In the genomic region with DNA sequence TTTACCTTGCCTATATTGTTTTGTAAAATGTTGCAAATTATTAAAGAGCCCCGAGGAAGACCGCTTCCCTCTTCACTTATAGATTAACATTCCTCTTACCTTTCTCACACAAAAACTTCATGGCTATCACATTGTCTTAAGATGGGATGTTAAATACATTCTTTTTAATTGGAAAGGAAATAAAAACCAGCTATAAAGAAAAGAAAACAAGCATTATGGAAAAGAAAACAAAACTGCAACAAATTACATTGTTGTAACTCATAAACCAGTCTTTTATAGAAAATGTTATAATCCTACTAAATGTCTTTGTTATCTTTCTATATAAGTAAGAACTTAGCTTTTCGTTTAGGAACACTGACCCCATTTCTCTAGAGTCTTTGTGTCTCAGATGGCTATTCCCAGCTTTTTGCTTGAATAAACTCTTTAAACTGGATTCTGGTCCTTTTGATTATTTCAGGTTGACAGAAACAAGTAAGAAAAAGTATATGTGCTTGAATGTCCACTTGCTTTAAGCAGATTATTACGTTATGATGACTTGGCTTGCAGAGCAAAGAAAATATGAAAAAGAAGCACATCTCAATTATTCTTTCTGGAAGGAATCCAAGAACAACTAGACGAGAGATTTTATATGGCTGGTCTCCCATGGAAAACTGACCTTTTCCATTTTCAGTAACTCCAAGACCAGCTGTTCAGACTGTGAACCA, we compare ENCODE assay signal across 19 cellular contexts.
DNase-seq lines count a peak whose midpoint lies in the region; ATAC-seq and TF ChIP-seq lines count a peak whose summit lies in the region.
"Had no signal": no experiment of that assay in that cellular context is flagged by ENCODE, and none has a peak within 500 bp of the region (broad histone marks: within the 10 kb centered on the region; RNA-seq: fewer than 3 reads in every experiment).

No MANE protein-coding gene starts in this region.

- H3K27ac Mint-ChIP-seq in mesothelial cell of epicardium: peak overlapping the region; percentile 74
- no peak overlapping the region for H3K27ac Mint-ChIP-seq in naive thymus-derived CD4-positive, alpha-beta T cell
- H3K27ac Mint-ChIP-seq: activated T-helper 2 cell treated with anti-CD3 and anti-CD28 coated beads, Interferon-gamma antibody, Interleukin-2, Interleukin-4, amounts not matched to agents 10 μg/mL and 5 μg/mL and 100 μg/mL, durations not matched to agents 14 hours and 24 hours and 36 hours; CD4-positive, alpha-beta memory T cell had no signal

- H3K27ac ChIP-seq in naive thymus-derived CD4-positive, alpha-beta T cell (ENCODE audit: low read depth, low read length): no peak overlapping the region
- H3K27ac ChIP-seq: stomach, upper lobe of left lung had no signal

- no peaks in the 10 kb centered on the region for H3K27me3 Mint-ChIP-seq in mesothelial cell of epicardium (ENCODE audit: low read depth)
- H3K27me3 Mint-ChIP-seq in naive thymus-derived CD4-positive, alpha-beta T cell: peaks cover 2 to 6% (median 5%) of the 10 kb centered on the region in 5 donors

- no peak overlapping the region for H3K4me3 ChIP-seq in cardiac fibroblast (replicated peaks in 1 of 2; ENCODE audit: low read depth in 2 of 2, low read length in 2 of 2)
- no peak overlapping the region for H3K4me3 ChIP-seq in naive thymus-derived CD4-positive, alpha-beta T cell (ENCODE audit: low read length)
- H3K4me3 ChIP-seq: stomach, upper lobe of left lung had no signal

- peak overlapping the region; percentile 22 for H3K4me3 Mint-ChIP-seq in mesothelial cell of epicardium
- no peak overlapping the region for H3K4me3 Mint-ChIP-seq in naive thymus-derived CD4-positive, alpha-beta T cell
- H3K4me3 Mint-ChIP-seq: CD4-positive, alpha-beta memory T cell; central memory CD8-positive, alpha-beta T cell had no signal

- no peak for ATAC-seq in HG03159 (IDR thresholded peaks at IDR 0.05; ENCODE audit: unreplicated experiment)
- ATAC-seq in naive thymus-derived CD4-positive, alpha-beta T cell: no peak
- ATAC-seq in HG03196 (IDR thresholded peaks at IDR 0.05; ENCODE audit: unreplicated experiment): no peak
- ATAC-seq: HepG2, PC-3 had no signal

- no peaks in the 10 kb centered on the region for H3K4me1 ChIP-seq in naive thymus-derived CD4-positive, alpha-beta T cell (ENCODE audit: control insufficient read depth in 2 of 2, insufficient read depth in 2 of 2, low read length in 2 of 2)
- H3K4me1 ChIP-seq: stomach, upper lobe of left lung had no signal

- DNase-seq in HEK293T (ENCODE audit: extremely low spot score): peak; percentile 36
- peak; percentile 20 for DNase-seq in NCI-H69 (lab: John Stamatoyannopoulos, UW)
- peak; percentile 29 to 58 for DNase-seq in cardiac fibroblast (ENCODE audit: low read depth in 2 of 2)
- no peak for DNase-seq in mesothelial cell of epicardium (ENCODE audit: low spot score in 2 of 2, unreplicated experiment in 2 of 2)
- DNase-seq in naive thymus-derived CD4-positive, alpha-beta T cell: no peak
- no peak for DNase-seq in ureter (ENCODE audit: low spot score)
- DNase-seq: CD4-positive, alpha-beta memory T cell; DMS79; effector memory CD4-positive, alpha-beta T cell; MM.1S; NCI-H2029 treated with DMSO at 0.1 percent for 48 hours; PC-3; stomach; upper lobe of left lung had no signal

- POLR2A ChIA-PET in HEK293T (lab: Yijun Ruan, JAX): interaction anchor here (1.0 kb wide), 1 partner anchor 9 kb away, joined by 3 read pairs; no protein-coding TSS in a partner anchor
- POLR2A ChIA-PET in naive thymus-derived CD4-positive, alpha-beta T cell (lab: Charles Lee): interaction anchor here (0.7 kb wide), 1 partner anchor 730 kb away, joined by 3 read pairs; no protein-coding TSS in a partner anchor

- H3K4me1 Mint-ChIP-seq in mesothelial cell of epicardium: peaks cover 24% of the 10 kb centered on the region
- H3K4me1 Mint-ChIP-seq in naive thymus-derived CD4-positive, alpha-beta T cell: no peaks in the 10 kb centered on the region
- H3K4me1 Mint-ChIP-seq: central memory CD8-positive, alpha-beta T cell had no signal

- H3K27me3 ChIP-seq in naive thymus-derived CD4-positive, alpha-beta T cell (ENCODE audit: control insufficient read depth in 2 of 2, insufficient read depth in 2 of 2, low read length in 2 of 2): no peaks in the 10 kb centered on the region
- H3K27me3 ChIP-seq: stomach, upper lobe of left lung had no signal

- H3K36me3 Mint-ChIP-seq in mesothelial cell of epicardium: no peaks in the 10 kb centered on the region
- H3K36me3 Mint-ChIP-seq in naive thymus-derived CD4-positive, alpha-beta T cell: no peaks in the 10 kb centered on the region
- H3K36me3 Mint-ChIP-seq: CD4-positive, alpha-beta memory T cell had no signal

- no peaks in the 10 kb centered on the region for H3K9me3 ChIP-seq in naive thymus-derived CD4-positive, alpha-beta T cell (ENCODE audit: control insufficient read depth in 2 of 3, low read length in 3 of 3)

- CTCF ChIA-PET in HEK293T (lab: Yijun Ruan, JAX): interaction anchor here (0.5 kb wide), 1 partner anchor 552 kb away, joined by 4 read pairs; no protein-coding TSS in a partner anchor
- CTCF ChIA-PET in naive thymus-derived CD4-positive, alpha-beta T cell (lab: Charles Lee): no interaction called here

- no peaks in the 10 kb centered on the region for H3K9me3 Mint-ChIP-seq in mesothelial cell of epicardium
- H3K9me3 Mint-ChIP-seq in naive thymus-derived CD4-positive, alpha-beta T cell: no peaks in the 10 kb centered on the region
- H3K9me3 Mint-ChIP-seq: activated T-helper 2 cell treated with anti-CD3 and anti-CD28 coated beads, Interferon-gamma antibody, Interleukin-2, Interleukin-4, amounts not matched to agents 10 μg/mL and 5 μg/mL and 100 μg/mL, durations not matched to agents 14 hours and 24 hours and 36 hours; CD4-positive, alpha-beta memory T cell; central memory CD8-positive, alpha-beta T cell had no signal

- TF ChIP-seq CTCF in cardiac fibroblast (IDR thresholded peaks at IDR 0.05; ENCODE audit: low read depth, low read length) (no peak), mesothelial cell of epicardium (IDR thresholded peaks at IDR 0.05; ENCODE audit: unreplicated experiment) (no peak)

- intact Hi-C loops in naive thymus-derived CD4-positive, alpha-beta T cell (cut with micrococcal nuclease): no loop called here

- no peaks in the 10 kb centered on the region for H3K36me3 ChIP-seq in naive thymus-derived CD4-positive, alpha-beta T cell (ENCODE audit: control insufficient read depth in 2 of 3, insufficient read depth in 3 of 3, low read length in 3 of 3)
- H3K36me3 ChIP-seq: stomach, upper lobe of left lung had no signal

TF ChIP-seq in HEK293T, 16 proteins besides CTCF, POLR2A, EP300 and RAD21:
- TF ChIP-seq FOXK2 (IDR thresholded peaks at IDR 0.05) (0 out of 2 replicates have a peak, but pooled peaks have one; percentile 56), SP1 (IDR thresholded peaks at IDR 0.05) (no peak), FOXA1 (IDR thresholded peaks at IDR 0.05) (no peak), ZNF384 (IDR thresholded peaks at IDR 0.05) (0 out of 2 replicates have a peak, but pooled peaks have one; percentile 69)
- TF ChIP-seq, protein P1, sequence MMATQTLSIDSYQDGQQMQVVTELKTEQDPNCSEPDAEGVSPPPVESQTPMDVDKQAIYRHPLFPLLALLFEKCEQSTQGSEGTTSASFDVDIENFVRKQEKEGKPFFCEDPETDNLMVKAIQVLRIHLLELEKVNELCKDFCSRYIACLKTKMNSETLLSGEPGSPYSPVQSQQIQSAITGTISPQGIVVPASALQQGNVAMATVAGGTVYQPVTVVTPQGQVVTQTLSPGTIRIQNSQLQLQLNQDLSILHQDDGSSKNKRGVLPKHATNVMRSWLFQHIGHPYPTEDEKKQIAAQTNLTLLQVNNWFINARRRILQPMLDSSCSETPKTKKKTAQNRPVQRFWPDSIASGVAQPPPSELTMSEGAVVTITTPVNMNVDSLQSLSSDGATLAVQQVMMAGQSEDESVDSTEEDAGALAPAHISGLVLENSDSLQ (IDR thresholded peaks at IDR 0.05): peak; percentile 1; the same call in 1 of the 2 replicates
TF ChIP-seq in HEK293T: peak in this region for 3.

Comparison
In these comparisons a context has a peak if more than half of its experiments do, and no peak if none do; other contexts are left out.
1. DNase-seq: peak in HEK293T (single experiment), NCI-H69 (single experiment) and cardiac fibroblast (2 of 2); none in mesothelial cell of epicardium (0 of 2), naive thymus-derived CD4-positive, alpha-beta T cell (0 of 9) and ureter (single experiment).